ENCODE assay signal across 12 cellular contexts in genomic region chr12:125187148-125187733, GRCh38. TPM values are rescaled to one million over a fixed set of nuclear protein-coding genes. Genes with fewer than 3 reads are reported as not detected.
DNase-seq lines count a peak whose midpoint lies in the region; ATAC-seq, FAIRE-seq and TF ChIP-seq lines count a peak whose summit lies in the region.
"Had no signal": no experiment of that assay in that cellular context is flagged by ENCODE, and none has a peak within 500 bp of the region (broad histone marks: within the 10 kb centered on the region; RNA-seq: fewer than 3 reads in every experiment).

No MANE protein-coding gene starts in this region.

- ATAC-seq in HG03378 (IDR thresholded peaks at IDR 0.05; ENCODE audit: unreplicated experiment) = no peak

- peaks cover 40% of the 10 kb centered on the region for H3K4me1 Mint-ChIP-seq in neural progenitor cell

- H3F3A ChIP-seq in OCI-LY1 (ENCODE audit: insufficient read depth, low read length) (no peaks in the 10 kb centered on the region), neural progenitor cell (ENCODE audit: low read depth) (peaks cover 48% of the 10 kb centered on the region)

- intact Hi-C loops in endothelial cell of umbilical vein (cut with micrococcal nuclease) = loop anchor here (10.0 kb wide), 1 partner anchor 878 kb away; no protein-coding TSS in a partner anchor

- H3K4me3 ChIP-seq in ACC112 (ENCODE audit: low read depth, low read length) = peak overlapping the region; percentile 63
- H3K4me3 ChIP-seq in OCI-LY1 (ENCODE audit: low read depth, low read length, poor library complexity, severe bottlenecking) = peak overlapping the region; percentile 41
- peak overlapping the region in 1 of 3 experiments; percentile 19 for H3K4me3 ChIP-seq in endothelial cell of umbilical vein (replicated peaks in 1 of 3; ENCODE audit: insufficient read depth in 1 of 3, low read depth in 1 of 3, low read length in 3 of 3)
- peak overlapping the region; percentile 94 for H3K4me3 ChIP-seq in neural progenitor cell

- no peaks in the 10 kb centered on the region for H3K9me2 ChIP-seq in OCI-LY1 (ENCODE audit: low read depth, low read length)

- TF ChIP-seq POLR2A in endothelial cell of umbilical vein (IDR thresholded peaks at IDR 0.05; ENCODE audit: low read depth, low read length) = no peak

- POLR2A ChIA-PET in endothelial cell of umbilical vein (lab: Charles Lee) = no interaction called here

- FAIRE-seq in endothelial cell of umbilical vein (lab: Jason Lieb, UNC) = no peak

- TF ChIP-seq CTCF in OCI-LY1 (IDR thresholded peaks at IDR 0.05; ENCODE audit: low read length) = no peak
- TF ChIP-seq CTCF in endothelial cell of umbilical vein (IDR thresholded peaks at IDR 0.05; ENCODE audit: extremely low read depth in 1 of 2, insufficient read depth in 1 of 2, low read depth in 1 of 2, low read length in 2 of 2) = no peak
- no peak for TF ChIP-seq CTCF in neural progenitor cell (IDR thresholded peaks at IDR 0.05)

- peak overlapping the region; percentile 84 for H3K4me3 Mint-ChIP-seq in neural progenitor cell
- H3K4me3 Mint-ChIP-seq: CD4-positive, alpha-beta T cell had no signal

- H3K36me3 ChIP-seq in ACC112 (ENCODE audit: insufficient read depth, low read length) (no peaks in the 10 kb centered on the region), OCI-LY1 (ENCODE audit: insufficient read depth, low read length) (no peaks in the 10 kb centered on the region), endothelial cell of umbilical vein (ENCODE audit: control insufficient read depth in 2 of 2, extremely low read depth in 1 of 2, insufficient read depth in 2 of 2, low read length in 2 of 2) (no peaks in the 10 kb centered on the region), neural progenitor cell (no peaks in the 10 kb centered on the region)
- H3K36me3 ChIP-seq: neutrophil had no signal

- H4K20me1 ChIP-seq in OCI-LY1 (ENCODE audit: insufficient read depth, low read length) (no peaks in the 10 kb centered on the region), endothelial cell of umbilical vein (replicated peaks; ENCODE audit: control insufficient read depth, extremely low read depth, insufficient read depth, low read length) (no peaks in the 10 kb centered on the region), neural progenitor cell (ENCODE audit: low read depth) (peaks cover 53% of the 10 kb centered on the region)

- no peak overlapping the region for H2AFZ ChIP-seq in ACC112 (ENCODE audit: low read length, unreplicated experiment)
- H2AFZ ChIP-seq in OCI-LY1 (ENCODE audit: low read length) = no peak overlapping the region
- no peak overlapping the region for H2AFZ ChIP-seq in endothelial cell of umbilical vein (ENCODE audit: low read depth, low read length)
- peak overlapping the region; percentile 63 for H2AFZ ChIP-seq in neural progenitor cell (replicated peaks)

- H3K27me3 Mint-ChIP-seq in neural progenitor cell (ENCODE audit: insufficient read depth, low read depth) = peaks cover 41% of the 10 kb centered on the region

- CTCF ChIA-PET in endothelial cell of umbilical vein (lab: Charles Lee) = no interaction called here

- DNase-seq in endothelial cell of umbilical vein (ENCODE audit: low read depth, low spot score) (no peak), neural progenitor cell (ENCODE audit: low spot score) (peak; percentile 64), T1000 (lab: John Stamatoyannopoulos, UW) (no peak), NCI-H1417 treated with DMSO at 0.1 percent for 48 hours (lab: John Stamatoyannopoulos, UW) (no peak)
- DNase-seq in stimulated activated CD4-positive, alpha-beta T cell treated with anti-CD3 and anti-CD28 coated beads, Interleukin-15, amount 100 ng/mL, for 24 hours = no peak
- DNase-seq: activated CD4-positive, alpha-beta T cell treated with anti-CD3 and anti-CD28 coated beads for 4 hours; CD4-positive, alpha-beta T cell; effector CD8-positive, alpha-beta T cell had no signal

- dilution Hi-C loops in endothelial cell of umbilical vein (cut with MboI; ENCODE audit: extremely low pct_ligation_motif_present, low sequenced_read_pairs) = no loop called here

- H3K27ac Mint-ChIP-seq in neural progenitor cell = no peak overlapping the region
- H3K27ac Mint-ChIP-seq: CD4-positive, alpha-beta T cell had no signal

- no peaks in the 10 kb centered on the region for H3K36me3 Mint-ChIP-seq in neural progenitor cell

- peak overlapping the region; percentile 53 for H3K4me2 ChIP-seq in OCI-LY1 (ENCODE audit: low read length)
- no peak overlapping the region for H3K4me2 ChIP-seq in endothelial cell of umbilical vein (ENCODE audit: insufficient read depth, low read length)
- peak overlapping the region; percentile 100 for H3K4me2 ChIP-seq in neural progenitor cell

- peaks cover 2% of the 10 kb centered on the region for H3K9me3 Mint-ChIP-seq in neural progenitor cell
- H3K9me3 Mint-ChIP-seq: CD4-positive, alpha-beta T cell had no signal

- H3K27me3 ChIP-seq in ACC112 (ENCODE audit: insufficient read depth, low read length) (peaks cover 71% of the 10 kb centered on the region), OCI-LY1 (ENCODE audit: insufficient read depth, low read length) (peaks cover 25% of the 10 kb centered on the region), endothelial cell of umbilical vein (ENCODE audit: control insufficient read depth in 2 of 2, insufficient read depth in 2 of 2, low read length in 2 of 2) (peaks cover 45 to 49% of the 10 kb centered on the region in 2 experiments), neural progenitor cell (peaks cover 56% of the 10 kb centered on the region)

- H3K4me1 ChIP-seq in ACC112 (ENCODE audit: control insufficient read depth, insufficient read depth, low read length, unreplicated experiment) (no peaks in the 10 kb centered on the region), OCI-LY1 (ENCODE audit: insufficient read depth, low read length, severe bottlenecking) (peaks cover 6% of the 10 kb centered on the region), endothelial cell of umbilical vein (ENCODE audit: control insufficient read depth, extremely low read depth, insufficient read depth, low read length) (no peaks in the 10 kb centered on the region), neural progenitor cell (peaks cover 54% of the 10 kb centered on the region)

- no peaks in the 10 kb centered on the region for H3K9me1 ChIP-seq in endothelial cell of umbilical vein (replicated peaks; ENCODE audit: control insufficient read depth, extremely low read depth, insufficient read depth, low read length)

- H3K27ac ChIP-seq in ACC112 (ENCODE audit: low read depth, low read length) (no peak overlapping the region), OCI-LY1 (ENCODE audit: low read depth, low read length, poor library complexity, severe bottlenecking) (no peak overlapping the region), endothelial cell of umbilical vein (ENCODE audit: insufficient read depth, low read depth, low read length) (no peak overlapping the region), neural progenitor cell (no peak overlapping the region)
- H3K27ac ChIP-seq: neutrophil had no signal

- H3K79me2 ChIP-seq in ACC112 (ENCODE audit: control insufficient read depth, insufficient read depth, low read length, unreplicated experiment) (no peaks in the 10 kb centered on the region), OCI-LY1 (ENCODE audit: insufficient read depth, low read length) (no peaks in the 10 kb centered on the region), endothelial cell of umbilical vein (ENCODE audit: control insufficient read depth, insufficient read depth, low read length) (no peaks in the 10 kb centered on the region), neural progenitor cell (ENCODE audit: low read depth) (no peaks in the 10 kb centered on the region)

- BruUV-seq in endothelial cell of umbilical vein (replicated peaks; lab: Mats Ljungman, UMichigan) = no TSS peak

- H3K9me3 ChIP-seq in OCI-LY1 (ENCODE audit: low read length) (no peaks in the 10 kb centered on the region), endothelial cell of umbilical vein (replicated peaks; ENCODE audit: control insufficient read depth, insufficient read depth, low read length) (no peaks in the 10 kb centered on the region), neural progenitor cell (ENCODE audit: low read depth) (no peaks in the 10 kb centered on the region)
- H3K9me3 ChIP-seq: neutrophil had no signal

- no peak overlapping the region for H3K9ac ChIP-seq in OCI-LY1 (ENCODE audit: low read length)
- H3K9ac ChIP-seq in endothelial cell of umbilical vein (replicated peaks; ENCODE audit: extremely low read depth, insufficient read depth, low read length) = no peak overlapping the region
- no peak overlapping the region for H3K9ac ChIP-seq in neural progenitor cell

TF ChIP-seq in endothelial cell of umbilical vein, 7 proteins besides CTCF, POLR2A, EP300 and RAD21:
- TF ChIP-seq EZH2 (IDR thresholded peaks at IDR 0.05; ENCODE audit: borderline replicate concordance, low read depth, low read length, severe bottlenecking) = peak; percentile 93
- no peak for TF ChIP-seq POLR2AphosphoS5 (IDR thresholded peaks at IDR 0.05; ENCODE audit: insufficient read depth, low read depth, low read length)
TF ChIP-seq in endothelial cell of umbilical vein: peak in this region for 1.

RNA-seq across cellular contexts. Expression of gene TMEM132B, which starts 1.1 kb away (rescaled TPM):
- total RNA-seq in endothelial cell of umbilical vein = 0.27 TPM in 1 of 2 replicates, not detected in the other
- polyA plus RNA-seq in endothelial cell of umbilical vein = 0.03 and 0.10 TPM in 2 replicates
- under 0.01 and 0.06 TPM in 2 replicates for polyA plus RNA-seq in endothelial cell of umbilical vein (2011; cell fraction: cytosol; rRNA removed)
- polyA plus RNA-seq in endothelial cell of umbilical vein (2011; cell fraction: nucleus; rRNA removed) = 0.06 and 0.25 TPM in 2 replicates
- 0.15 and 0.29 TPM in 2 replicates for polyA plus RNA-seq in endothelial cell of umbilical vein (2012)
- polyA minus RNA-seq in endothelial cell of umbilical vein = not detected in 2 replicates
- polyA minus RNA-seq in endothelial cell of umbilical vein (2011; cell fraction: cytosol; rRNA and poly(A)+ RNA removed) = not detected
- polyA minus RNA-seq in endothelial cell of umbilical vein (2011; cell fraction: nucleus; rRNA and poly(A)+ RNA removed) = 0.14 and 0.29 TPM in 2 replicates
- total RNA-seq in neural progenitor cell (ENCODE audit: low replicate concordance) = 12.8 and 13.2 TPM in 2 replicates
- total RNA-seq: CD4-positive, alpha-beta T cell had no signal

Comparison
In these comparisons a context has a peak if more than half of its experiments do, and no peak if none do; other contexts are left out.
1. RNA of gene TMEM132B, which starts 1.1 kb away (total RNA-seq): 12.8 to 13.2 TPM in neural progenitor cell; 0.27 TPM in endothelial cell of umbilical vein; every median in the first group is over 10 times any median in the second.